ENCODE assay signal across 8 cellular contexts in the genomic region with DNA sequence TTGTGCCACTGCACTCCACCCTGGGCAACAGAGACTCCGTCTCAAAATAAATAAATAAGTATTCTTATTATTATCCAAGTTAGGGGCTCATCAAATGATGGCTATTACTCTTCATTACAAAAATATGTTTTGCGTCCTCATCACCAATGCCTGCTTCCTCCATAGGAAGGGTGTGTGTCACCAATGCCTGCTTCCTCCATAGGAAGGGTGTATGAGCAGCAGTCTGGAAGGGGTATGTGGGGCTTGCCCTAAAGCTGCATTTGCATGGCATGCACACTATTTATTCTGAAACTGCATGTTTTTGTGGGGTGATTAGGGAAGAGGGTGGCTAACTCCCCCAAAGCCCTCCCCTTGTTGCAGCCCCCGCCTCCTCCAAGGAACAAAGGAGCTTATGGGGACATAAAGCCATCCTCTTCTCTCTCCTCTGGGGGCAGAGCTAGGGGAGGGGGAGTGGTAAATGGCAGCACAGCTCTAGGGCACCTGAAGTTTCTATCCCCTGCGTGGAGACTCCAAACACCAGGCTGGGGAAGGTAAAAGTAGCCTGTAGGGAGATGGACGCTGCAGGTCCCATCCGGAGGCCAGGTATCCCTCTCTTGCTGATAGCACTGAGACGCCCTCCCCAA. TPM values are rescaled to one million over a fixed set of nuclear protein-coding genes. Genes with fewer than 3 reads are reported as not detected.
DNase-seq lines count a peak whose midpoint lies in the region; ATAC-seq and TF ChIP-seq lines count a peak whose summit lies in the region.

No MANE protein-coding gene starts in this region.

- POLR2A ChIA-PET in PC-9 (lab: Charles Lee; ENCODE audit: unreplicated experiment): no interaction called here
- POLR2A ChIA-PET in naive thymus-derived CD8-positive, alpha-beta T cell (lab: Charles Lee): interaction anchor here (1.7 kb wide), 1 partner anchor 55 kb away, joined by 8 read pairs; no protein-coding TSS in a partner anchor

- peaks cover 5 to 36% (median 26%) of the 10 kb centered on the region in 4 donors for H3K4me1 Mint-ChIP-seq in naive thymus-derived CD8-positive, alpha-beta T cell

- peak overlapping the region; percentile 82 to 93 (median 88) for H3K4me3 Mint-ChIP-seq in naive thymus-derived CD8-positive, alpha-beta T cell

- CTCF ChIA-PET in PC-9 (lab: Charles Lee): no interaction called here

- no peaks in the 10 kb centered on the region for H3K9me3 Mint-ChIP-seq in naive thymus-derived CD8-positive, alpha-beta T cell

- H3K9me2 ChIP-seq in PC-9 (ENCODE audit: insufficient read depth): no peaks in the 10 kb centered on the region

- H3K27ac Mint-ChIP-seq in naive thymus-derived CD8-positive, alpha-beta T cell: peak overlapping the region in 9 of 10 donors; percentile 70 to 92 (median 81)

- H3K79me2 ChIP-seq in PC-9 (ENCODE audit: low read depth): peaks cover 29% of the 10 kb centered on the region

- peaks cover 20% of the 10 kb centered on the region; the same call in 1 of the 2 replicates for H3F3A ChIP-seq in PC-9 (ENCODE audit: insufficient read depth, low read depth)

- H3K4me1 ChIP-seq in PC-9 (replicated peaks; ENCODE audit: insufficient read depth): peaks cover 6% of the 10 kb centered on the region

- H3K4me2 ChIP-seq in PC-9: peak overlapping the region; percentile 93

- peak overlapping the region; percentile 95 for H3K4me3 ChIP-seq in PC-9

- TSS peak; percentile 37 for BruUV-seq in PC-9 (replicated peaks; lab: Mats Ljungman, UMichigan)

- TF ChIP-seq CTCF in PC-9 (conservative IDR thresholded peaks at IDR 0.05): no peak

- H3K36me3 ChIP-seq in PC-9 (ENCODE audit: low read depth): no peaks in the 10 kb centered on the region

- DNase-seq in DMS53 (lab: John Stamatoyannopoulos, UW) (peak; percentile 33), DMS53 treated with DMSO at 0.1 percent for 48 hours (lab: John Stamatoyannopoulos, UW; ENCODE audit: unreplicated experiment) (no peak), PC-9 (no peak), dermis blood vessel endothelial cell (peak; percentile 41), ACHN (no peak), COLO829 (ENCODE audit: low spot score) (no peak)
- peak in 3 of 10 donors; percentile 1 to 9 (median 4) for DNase-seq in naive thymus-derived CD8-positive, alpha-beta T cell

- H4K20me1 ChIP-seq in PC-9 (ENCODE audit: insufficient read depth): peaks cover 7% of the 10 kb centered on the region; the same call in 1 of the 2 replicates

- in situ Hi-C loops in ACHN (cut with HindIII; ENCODE audit: low pct_ligation_motif_present, low pct_unique_long_range_greater_than_20kb, low sequenced_read_pairs): no loop called here

- no peak for ATAC-seq in naive thymus-derived CD8-positive, alpha-beta T cell
- no peak for ATAC-seq in GM21367 (IDR thresholded peaks at IDR 0.05; ENCODE audit: unreplicated experiment)

- H3K27ac ChIP-seq in PC-9: no peak overlapping the region

- intact Hi-C loops in PC-9 (cut with micrococcal nuclease; ENCODE audit: unreplicated experiment): loop anchor here (5.0 kb wide), 1 partner anchor 57 kb away; a partner anchor contains a TSS

- no peaks in the 10 kb centered on the region for H3K27me3 ChIP-seq in PC-9 (ENCODE audit: insufficient read depth, low read depth)

- H2AFZ ChIP-seq in PC-9: peak overlapping the region; percentile 93; the same call in 1 of the 2 replicates

- H3K36me3 Mint-ChIP-seq in naive thymus-derived CD8-positive, alpha-beta T cell: peaks cover 0 to 12% (median 5%) of the 10 kb centered on the region in 3 donors

- H3K9me3 ChIP-seq in PC-9 (ENCODE audit: insufficient read depth, low read depth): no peaks in the 10 kb centered on the region

- no peaks in the 10 kb centered on the region for H3K27me3 Mint-ChIP-seq in naive thymus-derived CD8-positive, alpha-beta T cell

RNA-seq across cellular contexts. Expression of a gene that starts 1.3 kb away (rescaled TPM):
- total RNA-seq in PC-9 (2021) (26.7 and 37.6 TPM in 2 replicates), dermis blood vessel endothelial cell (29.8 and 49.1 TPM in 2 replicates)
- 10 to 100 TPM; 14.1 to 15.1 TPM for total RNA-seq in naive thymus-derived CD8-positive, alpha-beta T cell
- polyA plus RNA-seq in naive thymus-derived CD8-positive, alpha-beta T cell: 10 to 100 TPM; 10.0 to 15.5 (median 14.0) TPM

RNA-seq across cellular contexts. Expression of a gene that starts 57.0 kb away (rescaled TPM):
- total RNA-seq in PC-9 (2021): 93.6 and 101 TPM in 2 replicates
- 145 and 146 TPM in 2 replicates for total RNA-seq in dermis blood vessel endothelial cell
- total RNA-seq in naive thymus-derived CD8-positive, alpha-beta T cell: 100 to 1,000 TPM; 133 to 148 TPM
- 100 to 1,000 TPM in 2 of 3 donors, 10 to 100 TPM in 1; 91.2 to 150 (median 135) TPM for polyA plus RNA-seq in naive thymus-derived CD8-positive, alpha-beta T cell

Comparison
In these comparisons a context has a peak if more than half of its experiments do, and no peak if none do; other contexts are left out.
1. DNase-seq: peak in DMS53 (single experiment) and dermis blood vessel endothelial cell (single experiment); none in DMS53 treated with DMSO at 0.1 percent for 48 hours (single experiment), PC-9 (0 of 2), ACHN (single experiment) and COLO829 (single experiment).